Comparison of ENCODE assay signal across 26 cellular contexts in the genomic region with DNA sequence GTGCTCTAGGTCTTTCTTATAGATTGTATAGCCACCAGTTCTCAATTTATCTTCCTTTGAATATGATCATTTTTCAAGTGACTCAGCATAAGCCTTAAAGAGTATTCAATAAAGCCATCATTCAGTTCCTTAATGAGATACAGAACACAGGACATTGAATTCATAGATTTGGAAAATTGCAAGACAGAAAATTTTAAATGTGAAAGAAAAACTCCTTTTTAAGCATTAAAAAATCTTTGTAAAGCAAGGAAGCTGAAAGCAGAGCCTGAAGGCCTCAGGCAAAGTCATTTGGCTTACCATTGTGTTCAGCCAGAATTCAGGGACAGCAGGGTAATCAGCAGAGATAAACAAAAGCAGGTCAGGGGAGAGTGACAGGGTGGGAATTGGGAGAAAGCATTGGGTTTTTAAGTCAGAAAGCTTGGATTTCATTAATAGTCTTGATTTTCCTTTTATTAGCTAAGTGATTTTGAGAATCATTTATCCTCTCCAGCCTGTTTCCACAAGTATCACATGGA.
"Had no signal": no experiment of that assay in that cellular context is flagged by ENCODE, and none has a peak within 500 bp of the region (broad histone marks: within the 10 kb centered on the region; RNA-seq: fewer than 3 reads in every experiment).

No MANE protein-coding gene starts in this region.

- H3K27ac ChIP-seq: ascending aorta, brain microvascular endothelial cell, coronary artery, dorsolateral prefrontal cortex, suprapubic skin, tibial artery had no signal

- FAIRE-seq: keratinocyte had no signal

- H3K4me1 ChIP-seq: ascending aorta, suprapubic skin, tibial artery had no signal

- H3K9me3 ChIP-seq: ascending aorta, suprapubic skin, tibial artery had no signal

- H3K36me3 ChIP-seq: ascending aorta, brain microvascular endothelial cell, suprapubic skin, tibial artery had no signal

- H3K4me3 ChIP-seq: ascending aorta, coronary artery, dorsolateral prefrontal cortex, suprapubic skin, tibial artery had no signal

- H3K27me3 ChIP-seq: ascending aorta, brain microvascular endothelial cell, suprapubic skin, tibial artery had no signal

- DNase-seq: activated CD4-positive, alpha-beta memory T cell treated with anti-CD3 and anti-CD28 coated beads for 36 hours; activated CD4-positive, alpha-beta T cell treated with anti-CD3 and anti-CD28 coated beads for 48 hours; activated CD8-positive, alpha-beta memory T cell treated with anti-CD3 and anti-CD28 coated beads, Interleukin-2, amount 50 U/mL, for 48 hours; activated gamma-delta T cell; activated naive CD4-positive, alpha-beta T cell treated with anti-CD3 and anti-CD28 coated beads, Interleukin-2, amount 10 ng/mL, durations not matched to agents 7 days and 5 days; activated naive CD8-positive, alpha-beta T cell treated with anti-CD3 and anti-CD28 coated beads, Interleukin-2, amount 10 ng/mL, durations not matched to agents 7 days and 5 days; activated T-cell treated with anti-CD3 and anti-CD28 coated beads, Interleukin-2, amount 50 U/mL, for 24 hours; brain microvascular endothelial cell; dorsolateral prefrontal cortex; effector memory CD4-positive, alpha-beta T cell; erythroblast; head of caudate nucleus; hippocampal formation; left colon; mammary epithelial cell; midbrain; naive thymus-derived CD8-positive, alpha-beta T cell; posterior cingulate gyrus; right cardiac atrium; stimulated activated CD4-positive, alpha-beta T cell treated with anti-CD3 and anti-CD28 coated beads, Interleukin-15, amount 100 ng/mL, for 24 hours; stimulated activated naive CD4-positive, alpha-beta T cell; tibial artery had no signal
